Comparison of ENCODE assay signal across 8 cellular contexts in the genomic region with DNA sequence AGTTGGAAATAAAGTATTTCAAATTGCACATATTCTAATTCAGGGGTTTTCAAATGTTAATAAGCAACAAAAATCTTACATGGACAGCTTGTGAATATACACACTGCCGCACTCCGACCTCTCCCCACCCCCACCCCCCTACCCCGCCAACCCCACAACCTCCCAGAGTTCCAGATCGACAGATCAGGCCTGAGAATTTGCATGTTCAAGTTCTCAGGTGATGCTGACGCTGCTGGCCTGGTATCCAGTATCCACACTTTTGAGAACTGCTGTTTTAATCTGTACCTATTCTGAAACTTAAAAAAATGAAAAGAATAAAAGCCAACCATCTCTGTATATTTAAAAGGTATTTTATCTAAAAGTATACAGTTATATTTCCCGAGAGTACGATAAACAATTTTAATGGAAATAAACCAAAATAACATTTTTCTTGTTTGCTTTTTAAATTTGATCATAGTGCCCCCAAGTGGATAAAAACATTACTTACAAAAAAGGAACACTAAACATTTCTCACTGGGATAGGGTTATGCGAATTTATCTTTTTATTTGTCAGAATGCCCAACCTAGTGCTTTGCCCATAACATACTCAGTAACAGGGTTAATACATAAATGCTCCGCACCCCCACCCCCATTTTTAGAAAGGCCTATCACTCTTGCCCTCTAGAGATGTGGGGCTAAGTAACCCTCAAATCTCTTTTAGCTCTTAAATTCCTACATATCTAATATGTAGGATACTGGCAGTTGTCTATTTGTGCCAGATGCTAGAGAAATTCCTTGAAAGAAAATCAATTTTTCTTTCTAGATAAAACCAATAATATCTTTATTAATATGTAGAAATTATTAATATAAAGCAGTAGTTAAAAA.
A peak's percentile ranks its signal among the peaks of the same experiment; 100 is the strongest.
DNase-seq lines count a peak whose midpoint lies in the region; ATAC-seq and TF ChIP-seq lines count a peak whose summit lies in the region.

No MANE protein-coding gene starts in this region.

- ATAC-seq in foreskin keratinocyte (no peak), GM21447 (IDR thresholded peaks at IDR 0.05; ENCODE audit: unreplicated experiment) (no peak), GM19452 (IDR thresholded peaks at IDR 0.05; ENCODE audit: unreplicated experiment) (no peak)

- no peaks in the 10 kb centered on the region for H4K20me1 ChIP-seq in PC-9 (ENCODE audit: insufficient read depth)

- no TSS peak for BruUV-seq in PC-9 (replicated peaks; lab: Mats Ljungman, UMichigan)

- intact Hi-C loops in PC-9 (cut with micrococcal nuclease; ENCODE audit: unreplicated experiment) = no loop called here
- intact Hi-C loops in CD14-positive monocyte (cut with micrococcal nuclease) = no loop called here

- H3K27me3 ChIP-seq in PC-9 (ENCODE audit: insufficient read depth, low read depth) (no peaks in the 10 kb centered on the region), foreskin keratinocyte (peaks cover 10% of the 10 kb centered on the region)

- H3K36me3 Mint-ChIP-seq in CD14-positive monocyte = no peaks in the 10 kb centered on the region

- no peak overlapping the region for H3K27ac Mint-ChIP-seq in CD14-positive monocyte

- H3K4me1 Mint-ChIP-seq in CD14-positive monocyte = no peaks in the 10 kb centered on the region

- H3K4me2 ChIP-seq in PC-9 = no peak overlapping the region

- H3K9me2 ChIP-seq in PC-9 (ENCODE audit: insufficient read depth) = no peaks in the 10 kb centered on the region

- H3F3A ChIP-seq in PC-9 (ENCODE audit: insufficient read depth, low read depth) = no peaks in the 10 kb centered on the region

- H3K4me1 ChIP-seq in PC-9 (replicated peaks; ENCODE audit: insufficient read depth) = no peaks in the 10 kb centered on the region
- H3K4me1 ChIP-seq in foreskin keratinocyte = no peaks in the 10 kb centered on the region

- H3K36me3 ChIP-seq in PC-9 (ENCODE audit: low read depth) = no peaks in the 10 kb centered on the region

- no peaks in the 10 kb centered on the region for H3K9me3 ChIP-seq in PC-9 (ENCODE audit: insufficient read depth, low read depth)

- peaks cover 0 to 1% (median 1%) of the 10 kb centered on the region in 3 donors for H3K27me3 Mint-ChIP-seq in CD14-positive monocyte (ENCODE audit: low read depth in 3 of 3)

- H3K27ac ChIP-seq in 22Rv1 = no peak overlapping the region
- H3K27ac ChIP-seq in PC-9 = no peak overlapping the region
- no peak overlapping the region for H3K27ac ChIP-seq in foreskin keratinocyte

- no peak overlapping the region for H3K4me3 Mint-ChIP-seq in CD14-positive monocyte

- no peak overlapping the region for H2AFZ ChIP-seq in PC-9

- DNase-seq in GM12864 (ENCODE audit: low read depth) = no peak
- no peak for DNase-seq in PC-9
- DNase-seq in foreskin keratinocyte = no peak
- no peak for DNase-seq in NK-92 treated with Interleukin-12 subunit alpha and Interleukin-12 subunit beta, amount 100 ng/mL, for 24 hours (lab: John Stamatoyannopoulos, UW)
- DNase-seq in CD14-positive monocyte (ENCODE audit: low spot score) = no peak

- TF ChIP-seq CTCF in 22Rv1 (IDR thresholded peaks at IDR 0.05) (peak; percentile 82), GM12864 (IDR thresholded peaks at IDR 0.05; ENCODE audit: low read depth, low read length, missing control alignments) (peak; percentile 28), PC-9 (conservative IDR thresholded peaks at IDR 0.05) (peak; percentile 70), foreskin keratinocyte (conservative IDR thresholded peaks at IDR 0.05) (peak; percentile 61), CD14-positive monocyte (IDR thresholded peaks at IDR 0.05) (no peak)

- H3K4me3 ChIP-seq in GM12864 (ENCODE audit: low read depth, low read length) (no peak overlapping the region), PC-9 (no peak overlapping the region)

- POLR2A ChIA-PET in PC-9 (lab: Charles Lee; ENCODE audit: unreplicated experiment) = interaction anchor here (0.7 kb wide), 1 partner anchor 262 kb away, joined by 6 read pairs; no protein-coding TSS in a partner anchor

- H3K9me3 Mint-ChIP-seq in CD14-positive monocyte = no peaks in the 10 kb centered on the region

- CTCF ChIA-PET in PC-9 (lab: Charles Lee) = interaction anchor here (0.6 to 1.6 kb wide), 7 partner anchors 18 to 538 kb away, joined by 3 to 6 read pairs (median 3); no protein-coding TSS in a partner anchor

- no peaks in the 10 kb centered on the region for H3K79me2 ChIP-seq in PC-9 (ENCODE audit: low read depth)
